ENCODE assay signal across 32 cellular contexts in genomic region chr1:7371926-7372325, GRCh38.
"Had no signal": no experiment of that assay in that cellular context is flagged by ENCODE, and none has a peak within 500 bp of the region (broad histone marks: within the 10 kb centered on the region; RNA-seq: fewer than 3 reads in every experiment).

No MANE protein-coding gene starts in this region.

- H3K36me3 Mint-ChIP-seq: activated naive CD4-positive, alpha-beta T cell treated with anti-CD3 and anti-CD28 coated beads, Interleukin-2, amount 50 U/mL, for 24 hours; WTC11 had no signal

- DNase-seq: activated CD4-positive, alpha-beta T cell treated with anti-CD3 and anti-CD28 coated beads for 36 hours; activated CD4-positive, alpha-beta T cell treated with anti-CD3 and anti-CD28 coated beads, Interleukin-2, amount 10 ng/mL, durations not matched to agents 7 days and 5 days; activated CD4-positive, alpha-beta T cell treated with anti-CD3 and anti-CD28 coated beads, Interleukin-2, amount 50 U/mL, for 48 hours; activated CD8-positive, alpha-beta T cell treated with anti-CD3 and anti-CD28 coated beads, Interleukin-2, amount 10 ng/mL, durations not matched to agents 7 days and 5 days; activated gamma-delta T cell; activated naive CD4-positive, alpha-beta T cell treated with Interleukin-2 at 50 U/mL for 16 hours; activated T-cell treated with anti-CD3 and anti-CD28 coated beads, Interleukin-2, amount 50 U/mL, for 24 hours; brain microvascular endothelial cell; Kasumi-1; MG63; NCI-H1048; NCI-H1105 treated with DMSO at 0.1 percent for 48 hours; NCI-H1694; NCI-H1930; NCI-H2081 treated with DMSO at 0.1 percent for 48 hours; NCI-H226; NCI-H446 treated with DMSO at 0.1 percent for 48 hours; NCI-H524; NCI-H69; NK-92 treated with Interleukin-12 subunit alpha and Interleukin-12 subunit beta, amount 100 ng/mL, for 24 hours; PC-3; RPMI8226; SHP77 treated with DMSO at 0.1 percent for 48 hours; SK-N-SH had no signal

- ATAC-seq: activated CD4-positive, alpha-beta T cell treated with anti-CD3 and anti-CD28 coated beads for 36 hours; activated CD4-positive, CD25-positive, alpha-beta regulatory T cell treated with anti-CD3 and anti-CD28 coated beads, Interleukin-2, amount 50 U/mL, for 24 hours; activated CD8-positive, alpha-beta T cell treated with anti-CD3 and anti-CD28 coated beads, Interleukin-2, amount 10 ng/mL, durations not matched to agents 7 days and 5 days; PC-3; WTC11 had no signal

- H3K4me1 ChIP-seq: Peyer's patch, SJSA1 had no signal

- H3K9me3 Mint-ChIP-seq: activated CD4-positive, alpha-beta T cell treated with anti-CD3 and anti-CD28 coated beads, Interleukin-2, amount 10 ng/mL, durations not matched to agents 7 days and 5 days; activated naive CD4-positive, alpha-beta T cell treated with anti-CD3 and anti-CD28 coated beads, Interleukin-2, amount 50 U/mL, for 24 hours; activated T-cell treated with anti-CD3 and anti-CD28 coated beads, Interleukin-2, amount 50 U/mL, for 24 hours; activated T-helper 2 cell treated with anti-CD3 and anti-CD28 coated beads, Interferon-gamma antibody, Interleukin-2, Interleukin-4, amounts not matched to agents 10 μg/mL and 5 μg/mL and 100 μg/mL, durations not matched to agents 14 hours and 24 hours and 36 hours; T-helper 1 cell treated with Interleukin-12 subunit alpha and Interleukin-12 subunit beta and Interleukin-4 antibody, amounts not matched to agents 30 μg/mL and 1 μg/mL, for 36 hours; T-helper 2 cell treated with Interferon-gamma antibody and Interleukin-4, amounts not matched to agents 5 μg/mL and 100 μg/mL, for 36 hours; WTC11 had no signal

- H3K27me3 ChIP-seq: brain microvascular endothelial cell, MG63, Peyer's patch, SJSA1 had no signal

- H3K27ac ChIP-seq: brain microvascular endothelial cell, Peyer's patch, SJSA1 had no signal

- H3K36me3 ChIP-seq: brain microvascular endothelial cell, MG63, Peyer's patch, SJSA1 had no signal

- H3K4me3 Mint-ChIP-seq: activated CD4-positive, alpha-beta T cell treated with anti-CD3 and anti-CD28 coated beads for 36 hours; activated CD4-positive, alpha-beta T cell treated with anti-CD3 and anti-CD28 coated beads, Interleukin-2, amount 10 ng/mL, durations not matched to agents 7 days and 5 days; activated CD8-positive, alpha-beta T cell treated with anti-CD3 and anti-CD28 coated beads, Interleukin-2, amount 10 ng/mL, durations not matched to agents 7 days and 5 days; activated naive CD4-positive, alpha-beta T cell treated with anti-CD3 and anti-CD28 coated beads, Interleukin-2, amount 50 U/mL, for 24 hours; activated T-cell treated with anti-CD3 and anti-CD28 coated beads, Interleukin-2, amount 50 U/mL, for 24 hours; T-helper 1 cell treated with Interleukin-12 subunit alpha and Interleukin-12 subunit beta and Interleukin-4 antibody, amounts not matched to agents 30 μg/mL and 1 μg/mL, for 36 hours; T-helper 2 cell treated with Interferon-gamma antibody and Interleukin-4, amounts not matched to agents 5 μg/mL and 100 μg/mL, for 36 hours; WTC11 had no signal

- H3K27ac Mint-ChIP-seq: activated CD4-positive, alpha-beta T cell treated with anti-CD3 and anti-CD28 coated beads for 36 hours; activated CD4-positive, alpha-beta T cell treated with anti-CD3 and anti-CD28 coated beads, Interleukin-2, amount 10 ng/mL, durations not matched to agents 7 days and 5 days; activated CD8-positive, alpha-beta T cell treated with anti-CD3 and anti-CD28 coated beads, Interleukin-2, amount 10 ng/mL, durations not matched to agents 7 days and 5 days; activated naive CD4-positive, alpha-beta T cell treated with anti-CD3 and anti-CD28 coated beads, Interleukin-2, amount 50 U/mL, for 24 hours; activated T-cell treated with anti-CD3 and anti-CD28 coated beads, Interleukin-2, amount 50 U/mL, for 24 hours; activated T-helper 2 cell treated with anti-CD3 and anti-CD28 coated beads, Interferon-gamma antibody, Interleukin-2, Interleukin-4, amounts not matched to agents 10 μg/mL and 5 μg/mL and 100 μg/mL, durations not matched to agents 14 hours and 24 hours and 36 hours; T-helper 1 cell treated with Interleukin-12 subunit alpha and Interleukin-12 subunit beta and Interleukin-4 antibody, amounts not matched to agents 30 μg/mL and 1 μg/mL, for 36 hours; T-helper 2 cell treated with Interferon-gamma antibody and Interleukin-4, amounts not matched to agents 5 μg/mL and 100 μg/mL, for 36 hours; WTC11 had no signal

- H3K4me3 ChIP-seq: MG63, Peyer's patch, SJSA1 had no signal

- H3K4me1 Mint-ChIP-seq: activated CD4-positive, alpha-beta T cell treated with anti-CD3 and anti-CD28 coated beads for 36 hours; activated CD4-positive, alpha-beta T cell treated with anti-CD3 and anti-CD28 coated beads, Interleukin-2, amount 10 ng/mL, durations not matched to agents 7 days and 5 days; activated naive CD4-positive, alpha-beta T cell treated with anti-CD3 and anti-CD28 coated beads, Interleukin-2, amount 50 U/mL, for 24 hours had no signal

- H3K9me3 ChIP-seq: MG63, Peyer's patch, SJSA1, SK-N-SH had no signal

- H3K27me3 Mint-ChIP-seq: activated CD4-positive, alpha-beta T cell treated with anti-CD3 and anti-CD28 coated beads for 36 hours; activated CD4-positive, alpha-beta T cell treated with anti-CD3 and anti-CD28 coated beads, Interleukin-2, amount 10 ng/mL, durations not matched to agents 7 days and 5 days; activated naive CD4-positive, alpha-beta T cell treated with anti-CD3 and anti-CD28 coated beads, Interleukin-2, amount 50 U/mL, for 24 hours had no signal
